Comparison of ENCODE assay signal across 30 cellular contexts in the genomic region with DNA sequence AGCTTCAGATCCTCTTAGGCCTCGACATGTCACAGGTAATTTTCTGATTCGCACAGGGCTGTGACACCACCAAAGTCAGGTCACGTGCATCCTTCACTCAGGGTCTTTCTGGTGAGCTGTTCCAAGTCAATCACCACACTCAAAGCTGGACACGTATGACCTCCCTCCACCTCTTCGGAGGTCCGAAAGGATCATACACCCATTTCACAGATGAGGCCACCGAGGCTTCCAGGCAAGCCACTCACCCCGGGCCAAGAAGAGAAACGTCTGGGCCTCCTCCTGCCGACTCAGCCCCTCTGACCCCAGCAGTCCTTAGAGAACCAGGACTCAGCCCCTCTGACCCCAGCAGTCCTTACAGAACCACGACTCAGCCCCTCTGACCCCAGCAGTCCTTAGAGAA.
DNase-seq lines count a peak whose midpoint lies in the region; ATAC-seq and TF ChIP-seq lines count a peak whose summit lies in the region.
"Had no signal": no experiment of that assay in that cellular context is flagged by ENCODE, and none has a peak within 500 bp of the region (broad histone marks: within the 10 kb centered on the region; RNA-seq: fewer than 3 reads in every experiment).

No MANE protein-coding gene starts in this region.

- CTCF ChIA-PET in activated CD8-positive, alpha-beta T cell treated with anti-CD3 and anti-CD28 coated beads, Interleukin-2, amount 10 ng/mL, durations not matched to agents 7 days and 5 days (lab: Charles Lee) = no interaction called here
- CTCF ChIA-PET in activated CD8-positive, alpha-beta T cell treated with anti-CD3 and anti-CD28 coated beads for 36 hours (lab: Charles Lee) = interaction anchor here (1.4 kb wide), 1 partner anchor 31 kb away, joined by 5 read pairs; no protein-coding TSS in a partner anchor
- CTCF ChIA-PET in CD8-positive, alpha-beta T cell (lab: Charles Lee) = interaction anchor here (0.6 to 1.3 kb wide), 2 partner anchors 31 to 361 kb away, joined by 3 to 5 read pairs; no protein-coding TSS in a partner anchor

- intact Hi-C loops in activated CD8-positive, alpha-beta T cell treated with anti-CD3 and anti-CD28 coated beads for 36 hours (cut with micrococcal nuclease) = no loop called here
- intact Hi-C loops in CD8-positive, alpha-beta T cell (cut with DNase I, micrococcal nuclease) = loop anchor here in 1 of 2 experiments (5.0 kb wide), 1 partner anchor 238 kb away; no protein-coding TSS in a partner anchor

- TF ChIP-seq CTCF in activated CD8-positive, alpha-beta T cell treated with anti-CD3 and anti-CD28 coated beads for 36 hours (IDR thresholded peaks at IDR 0.05) = no peak
- no peak for TF ChIP-seq CTCF in CD8-positive, alpha-beta T cell (IDR thresholded peaks at IDR 0.05)

- no peaks in the 10 kb centered on the region for H3K27me3 ChIP-seq in CD8-positive, alpha-beta T cell (ENCODE audit: insufficient read depth, low read length)

- H3K27ac ChIP-seq in CD8-positive, alpha-beta T cell (ENCODE audit: low read depth, low read length) = no peak overlapping the region
- H3K27ac ChIP-seq: left lung, stomach, tibial artery had no signal

- no peaks in the 10 kb centered on the region for H3K36me3 ChIP-seq in CD8-positive, alpha-beta T cell (ENCODE audit: insufficient read depth, low read length)
- H3K36me3 ChIP-seq: left lung, stomach, tibial artery had no signal

- DNase-seq in activated CD8-positive, alpha-beta T cell treated with anti-CD3 and anti-CD28 coated beads, Interleukin-2, amount 10 ng/mL, durations not matched to agents 7 days and 5 days = no peak
- DNase-seq in activated CD8-positive, alpha-beta T cell treated with anti-CD3 and anti-CD28 coated beads for 36 hours = no peak
- DNase-seq in CD8-positive, alpha-beta T cell = peak in 1 of 7 experiments; percentile 17
- no peak for DNase-seq in effector memory CD8-positive, alpha-beta T cell
- peak in 2 of 10 donors; percentile 0 to 30 for DNase-seq in naive thymus-derived CD8-positive, alpha-beta T cell
- DNase-seq: activated CD4-positive, alpha-beta T cell treated with anti-CD3 and anti-CD28 coated beads, Interleukin-2, amount 50 U/mL, for 1 hour; activated CD8-positive, alpha-beta memory T cell treated with anti-CD3 and anti-CD28 coated beads, Interleukin-2, amount 50 U/mL, for 4 hours; Caco-2; dermis blood vessel endothelial cell; DMS79; hippocampal formation; immature natural killer cell; natural killer cell; NCI-H2171; NCI-H524 treated with DMSO at 0.1 percent for 48 hours; NK-92 treated with Interleukin-12 subunit alpha and Interleukin-12 subunit beta, amount 100 ng/mL, for 24 hours; PC-3; SHP77 treated with DMSO at 0.1 percent for 48 hours; stimulated activated CD8-positive, alpha-beta memory T cell treated with anti-CD3 and anti-CD28 coated beads, Interleukin-4, amount 100 ng/mL, for 48 hours; stomach; T1000; tibial artery had no signal

- H3K4me3 ChIP-seq in CD8-positive, alpha-beta T cell (ENCODE audit: low read depth, low read length) = no peak overlapping the region
- H3K4me3 ChIP-seq: left lung, skin epidermis, stomach, tibial artery had no signal

- no peak for ATAC-seq in activated CD8-positive, alpha-beta T cell treated with anti-CD3 and anti-CD28 coated beads, Interleukin-2, amount 10 ng/mL, durations not matched to agents 7 days and 5 days
- ATAC-seq in activated CD8-positive, alpha-beta T cell treated with anti-CD3 and anti-CD28 coated beads for 36 hours = no peak
- ATAC-seq in CD8-positive, alpha-beta T cell = no peak
- ATAC-seq in effector memory CD8-positive, alpha-beta T cell (replicated peaks) = no peak
- no peak for ATAC-seq in naive thymus-derived CD8-positive, alpha-beta T cell
- no peak for ATAC-seq in SK-N-SH treated with all-trans-retinoic acid at 6 μM for 48 hours
- no peak for ATAC-seq in HG03565 (IDR thresholded peaks at IDR 0.05; ENCODE audit: unreplicated experiment)
- ATAC-seq in GM18870 (IDR thresholded peaks at IDR 0.05; ENCODE audit: unreplicated experiment) = no peak
- ATAC-seq: left lung, natural killer cell, PC-3 had no signal

- POLR2A ChIA-PET in activated CD8-positive, alpha-beta T cell treated with anti-CD3 and anti-CD28 coated beads, Interleukin-2, amount 10 ng/mL, durations not matched to agents 7 days and 5 days (lab: Charles Lee) = no interaction called here
- POLR2A ChIA-PET in activated CD8-positive, alpha-beta T cell treated with anti-CD3 and anti-CD28 coated beads for 36 hours (lab: Charles Lee) = interaction anchor here (0.7 to 1.4 kb wide), 2 partner anchors 12 to 305 kb away, joined by 3 to 6 read pairs; no protein-coding TSS in a partner anchor
- POLR2A ChIA-PET in CD8-positive, alpha-beta T cell (lab: Charles Lee) = interaction anchor here (0.8 kb wide), 1 partner anchor 13 kb away, joined by 3 read pairs; no protein-coding TSS in a partner anchor
- POLR2A ChIA-PET in naive thymus-derived CD8-positive, alpha-beta T cell (lab: Charles Lee) = interaction anchor here (0.9 to 5.2 kb wide), 3 partner anchors 11 to 254 kb away, joined by 3 to 79 read pairs (median 11); no protein-coding TSS in a partner anchor

- peaks cover 23% of the 10 kb centered on the region for H3K36me3 Mint-ChIP-seq in activated CD8-positive, alpha-beta T cell treated with anti-CD3 and anti-CD28 coated beads, Interleukin-2, amount 10 ng/mL, durations not matched to agents 7 days and 5 days (ENCODE audit: low read depth)
- peaks cover 3% of the 10 kb centered on the region for H3K36me3 Mint-ChIP-seq in activated CD8-positive, alpha-beta T cell treated with anti-CD3 and anti-CD28 coated beads for 36 hours (ENCODE audit: low read depth)
- H3K36me3 Mint-ChIP-seq in CD8-positive, alpha-beta T cell = no peaks in the 10 kb centered on the region
- no peaks in the 10 kb centered on the region for H3K36me3 Mint-ChIP-seq in effector memory CD8-positive, alpha-beta T cell (ENCODE audit: insufficient read depth)
- H3K36me3 Mint-ChIP-seq in naive thymus-derived CD8-positive, alpha-beta T cell = no peaks in the 10 kb centered on the region

- peaks cover 3% of the 10 kb centered on the region for H3K9me3 Mint-ChIP-seq in activated CD8-positive, alpha-beta T cell treated with anti-CD3 and anti-CD28 coated beads, Interleukin-2, amount 10 ng/mL, durations not matched to agents 7 days and 5 days (ENCODE audit: insufficient read depth)
- peaks cover 3% of the 10 kb centered on the region for H3K9me3 Mint-ChIP-seq in activated CD8-positive, alpha-beta T cell treated with anti-CD3 and anti-CD28 coated beads for 36 hours
- no peaks in the 10 kb centered on the region for H3K9me3 Mint-ChIP-seq in CD8-positive, alpha-beta T cell
- no peaks in the 10 kb centered on the region for H3K9me3 Mint-ChIP-seq in effector memory CD8-positive, alpha-beta T cell
- no peaks in the 10 kb centered on the region for H3K9me3 Mint-ChIP-seq in naive thymus-derived CD8-positive, alpha-beta T cell
- H3K9me3 Mint-ChIP-seq: central memory CD8-positive, alpha-beta T cell had no signal

- H3K4me3 Mint-ChIP-seq in activated CD8-positive, alpha-beta T cell treated with anti-CD3 and anti-CD28 coated beads, Interleukin-2, amount 10 ng/mL, durations not matched to agents 7 days and 5 days = peak overlapping the region; percentile 15
- H3K4me3 Mint-ChIP-seq in activated CD8-positive, alpha-beta T cell treated with anti-CD3 and anti-CD28 coated beads for 36 hours = no peak overlapping the region
- H3K4me3 Mint-ChIP-seq in CD8-positive, alpha-beta T cell = no peak overlapping the region
- H3K4me3 Mint-ChIP-seq in effector memory CD8-positive, alpha-beta T cell = peak overlapping the region in 1 of 2 donors; percentile 69
- H3K4me3 Mint-ChIP-seq in naive thymus-derived CD8-positive, alpha-beta T cell = peak overlapping the region in 6 of 10 donors; percentile 18 to 83 (median 64)
- H3K4me3 Mint-ChIP-seq: activated T-helper 1 cell treated with anti-CD3 and anti-CD28 coated beads, Interleukin-12 subunit alpha, Interleukin-12 subunit beta, Interleukin-2, Interleukin-4 antibody, amounts not matched to agents 30 ng/mL and 10 ng/mL and 1 ng/mL, durations not matched to agents 14 hours and 24 hours and 36 hours; central memory CD8-positive, alpha-beta T cell; mesothelial cell of epicardium; natural killer cell had no signal

- H3K9me3 ChIP-seq in CD8-positive, alpha-beta T cell (ENCODE audit: low read length) = no peaks in the 10 kb centered on the region
- H3K9me3 ChIP-seq: Caco-2, left lung, stomach, tibial artery had no signal

- H3K27me3 Mint-ChIP-seq in activated CD8-positive, alpha-beta T cell treated with anti-CD3 and anti-CD28 coated beads, Interleukin-2, amount 10 ng/mL, durations not matched to agents 7 days and 5 days (ENCODE audit: low read depth) = no peaks in the 10 kb centered on the region
- no peaks in the 10 kb centered on the region for H3K27me3 Mint-ChIP-seq in activated CD8-positive, alpha-beta T cell treated with anti-CD3 and anti-CD28 coated beads for 36 hours
- H3K27me3 Mint-ChIP-seq in CD8-positive, alpha-beta T cell (ENCODE audit: low read depth) = no peaks in the 10 kb centered on the region
- peaks cover 0 to 6% of the 10 kb centered on the region in 2 donors for H3K27me3 Mint-ChIP-seq in effector memory CD8-positive, alpha-beta T cell
- peaks cover 0 to 9% (median 0%) of the 10 kb centered on the region in 5 donors for H3K27me3 Mint-ChIP-seq in naive thymus-derived CD8-positive, alpha-beta T cell
- H3K27me3 Mint-ChIP-seq: central memory CD8-positive, alpha-beta T cell had no signal

- peaks cover 72% of the 10 kb centered on the region for H3K4me1 ChIP-seq in CD8-positive, alpha-beta T cell (ENCODE audit: insufficient read depth, low read length)

- peaks cover 68% of the 10 kb centered on the region for H3K4me1 Mint-ChIP-seq in activated CD8-positive, alpha-beta T cell treated with anti-CD3 and anti-CD28 coated beads, Interleukin-2, amount 10 ng/mL, durations not matched to agents 7 days and 5 days (ENCODE audit: low read depth)
- peaks cover 69% of the 10 kb centered on the region for H3K4me1 Mint-ChIP-seq in activated CD8-positive, alpha-beta T cell treated with anti-CD3 and anti-CD28 coated beads for 36 hours (ENCODE audit: low read depth)
- peaks cover 70% of the 10 kb centered on the region for H3K4me1 Mint-ChIP-seq in CD8-positive, alpha-beta T cell (ENCODE audit: low read depth)
- H3K4me1 Mint-ChIP-seq in effector memory CD8-positive, alpha-beta T cell (ENCODE audit: low read depth in 2 of 2) = peaks cover 30 to 51% of the 10 kb centered on the region in 2 donors
- peaks cover 48 to 70% (median 69%) of the 10 kb centered on the region in 4 donors for H3K4me1 Mint-ChIP-seq in naive thymus-derived CD8-positive, alpha-beta T cell

- H3K27ac Mint-ChIP-seq in activated CD8-positive, alpha-beta T cell treated with anti-CD3 and anti-CD28 coated beads, Interleukin-2, amount 10 ng/mL, durations not matched to agents 7 days and 5 days = peak overlapping the region; percentile 94
- no peak overlapping the region for H3K27ac Mint-ChIP-seq in activated CD8-positive, alpha-beta T cell treated with anti-CD3 and anti-CD28 coated beads for 36 hours
- peak overlapping the region; percentile 92 for H3K27ac Mint-ChIP-seq in CD8-positive, alpha-beta T cell
- H3K27ac Mint-ChIP-seq in effector memory CD8-positive, alpha-beta T cell = peak overlapping the region; percentile 69 to 87
- H3K27ac Mint-ChIP-seq in naive thymus-derived CD8-positive, alpha-beta T cell = peak overlapping the region; percentile 84 to 97 (median 94)
- H3K27ac Mint-ChIP-seq: immature natural killer cell, mesothelial cell of epicardium, natural killer cell had no signal

Comparison
In these comparisons a context has a peak if more than half of its experiments do, and no peak if none do; other contexts are left out.
1. H3K4me3 Mint-ChIP-seq: peak in activated CD8-positive, alpha-beta T cell treated with anti-CD3 and anti-CD28 coated beads, Interleukin-2, amount 10 ng/mL, durations not matched to agents 7 days and 5 days (single experiment) and naive thymus-derived CD8-positive, alpha-beta T cell (6 of 10); none in activated CD8-positive, alpha-beta T cell treated with anti-CD3 and anti-CD28 coated beads for 36 hours (single experiment) and CD8-positive, alpha-beta T cell (single experiment).